15 cellular contexts compared by ENCODE assay signal in genomic region chr19:58277197-58277596, GRCh38. TPM values are rescaled to one million over a fixed set of nuclear protein-coding genes. Genes with fewer than 3 reads are reported as not detected.
DNase-seq lines count a peak whose midpoint lies in the region; ATAC-seq and TF ChIP-seq lines count a peak whose summit lies in the region.
"Had no signal": no experiment of that assay in that cellular context is flagged by ENCODE, and none has a peak within 500 bp of the region (broad histone marks: within the 10 kb centered on the region; RNA-seq: fewer than 3 reads in every experiment).

No MANE protein-coding gene starts in this region.

- no peak overlapping the region for H3K27ac ChIP-seq in lower lobe of right lung
- H3K27ac ChIP-seq: ovary had no signal

- no peaks in the 10 kb centered on the region for H3K27me3 ChIP-seq in lower lobe of right lung (ENCODE audit: low read depth)
- H3K27me3 ChIP-seq: foreskin keratinocyte, ovary, stomach had no signal

- POLR2A ChIA-PET in T-cell (lab: Charles Lee) = no interaction called here

- ATAC-seq in activated T-cell treated with anti-CD3 and anti-CD28 coated beads, Interleukin-2, amount 50 U/mL, for 72 hours (replicated peaks in 1 of 2) = no peak
- ATAC-seq in T-cell (replicated peaks in 1 of 4) (no peak), lower lobe of right lung (no peak)
- ATAC-seq in stimulated activated naive B cell treated with anti-CD40 and anti-IgM and Interleukin-4, amounts not matched to agents 10 μg/mL and 1 μg/mL and 100 μg/mL, for 72 hours (replicated peaks) = no peak
- ATAC-seq: activated CD4-positive, CD25-positive, alpha-beta regulatory T cell treated with anti-CD3 and anti-CD28 coated beads, Interleukin-2, amount 50 U/mL, for 24 hours; foreskin keratinocyte had no signal

- DNase-seq in activated T-cell treated with anti-CD3 and anti-CD28 coated beads, Interleukin-2, amount 50 U/mL, for 72 hours = no peak
- DNase-seq in activated T-cell treated with anti-CD3 and anti-CD28 coated beads, Interleukin-2, amount 50 U/mL, for 48 hours = no peak
- DNase-seq in T-cell = no peak
- no peak for DNase-seq in glutamatergic neuron
- no peak for DNase-seq in stimulated activated naive B cell treated with anti-CD40 and anti-IgM and Interleukin-4, amounts not matched to agents 10 μg/mL and 1 μg/mL and 100 μg/mL, for 72 hours
- DNase-seq in NCI-H2196 treated with DMSO at 0.1 percent for 48 hours (lab: John Stamatoyannopoulos, UW; ENCODE audit: unreplicated experiment) = no peak
- DNase-seq in lower lobe of right lung = no peak
- DNase-seq in AG08395 (ENCODE audit: low spot score) = no peak
- DNase-seq: foreskin keratinocyte, HCEC 1CT, NCI-H1436, ovary, stomach, SW 1271 had no signal

- peaks cover 12% of the 10 kb centered on the region for H3K4me1 ChIP-seq in lower lobe of right lung

- TF ChIP-seq CTCF in glutamatergic neuron (IDR thresholded peaks at IDR 0.05; ENCODE audit: partially characterized antibody, unreplicated experiment) = no peak
- no peak for TF ChIP-seq CTCF in lower lobe of right lung (IDR thresholded peaks at IDR 0.05)

- peaks cover 23 to 52% of the 10 kb centered on the region in 2 donors for H3K36me3 Mint-ChIP-seq in activated T-cell treated with anti-CD3 and anti-CD28 coated beads, Interleukin-2, amount 50 U/mL, for 72 hours (ENCODE audit: insufficient read depth in 2 of 2)
- peaks cover 44% of the 10 kb centered on the region for H3K36me3 Mint-ChIP-seq in T-cell
- H3K36me3 Mint-ChIP-seq in glutamatergic neuron (ENCODE audit: unreplicated experiment) = peaks cover 19% of the 10 kb centered on the region
- peaks cover 47 to 71% of the 10 kb centered on the region in 2 donors for H3K36me3 Mint-ChIP-seq in stimulated activated naive B cell treated with anti-CD40 and anti-IgM and Interleukin-4, amounts not matched to agents 10 μg/mL and 1 μg/mL and 100 μg/mL, for 72 hours

- H3K4me3 ChIP-seq in lower lobe of right lung = no peak overlapping the region

- H3K4me3 Mint-ChIP-seq in activated T-cell treated with anti-CD3 and anti-CD28 coated beads, Interleukin-2, amount 50 U/mL, for 72 hours = peak overlapping the region; percentile 18 to 96
- H3K4me3 Mint-ChIP-seq in T-cell (peak overlapping the region; percentile 60 to 97 (median 89)), glutamatergic neuron (ENCODE audit: unreplicated experiment) (peak overlapping the region; percentile 68)
- peak overlapping the region; percentile 50 to 55 for H3K4me3 Mint-ChIP-seq in stimulated activated naive B cell treated with anti-CD40 and anti-IgM and Interleukin-4, amounts not matched to agents 10 μg/mL and 1 μg/mL and 100 μg/mL, for 72 hours

- no peak overlapping the region for H3K27ac Mint-ChIP-seq in activated T-cell treated with anti-CD3 and anti-CD28 coated beads, Interleukin-2, amount 50 U/mL, for 72 hours
- H3K27ac Mint-ChIP-seq in T-cell = peak overlapping the region in 1 of 2 donors; percentile 72
- peak overlapping the region; percentile 80 for H3K27ac Mint-ChIP-seq in glutamatergic neuron (ENCODE audit: unreplicated experiment)
- peak overlapping the region; percentile 31 for H3K27ac Mint-ChIP-seq in stimulated activated naive B cell treated with anti-CD40 and anti-IgM and Interleukin-4, amounts not matched to agents 10 μg/mL and 1 μg/mL and 100 μg/mL, for 72 hours

- intact Hi-C loops in lower lobe of right lung (cut with DNase I) = no loop called here

- peaks cover 5% of the 10 kb centered on the region for H3K36me3 ChIP-seq in lower lobe of right lung
- H3K36me3 ChIP-seq: ovary had no signal

- H3K4me1 Mint-ChIP-seq in activated T-cell treated with anti-CD3 and anti-CD28 coated beads, Interleukin-2, amount 50 U/mL, for 72 hours (ENCODE audit: low read depth) = peaks cover 33% of the 10 kb centered on the region
- H3K4me1 Mint-ChIP-seq in T-cell (peaks cover 43 to 54% (median 46%) of the 10 kb centered on the region in 3 donors), glutamatergic neuron (ENCODE audit: low read depth, unreplicated experiment) (peaks cover 20% of the 10 kb centered on the region)
- H3K4me1 Mint-ChIP-seq in stimulated activated naive B cell treated with anti-CD40 and anti-IgM and Interleukin-4, amounts not matched to agents 10 μg/mL and 1 μg/mL and 100 μg/mL, for 72 hours = peaks cover 18 to 25% of the 10 kb centered on the region in 2 donors

- H3K9me3 Mint-ChIP-seq in activated T-cell treated with anti-CD3 and anti-CD28 coated beads, Interleukin-2, amount 50 U/mL, for 72 hours = peaks cover 5 to 6% of the 10 kb centered on the region in 2 donors
- peaks cover 0 to 16% (median 10%) of the 10 kb centered on the region in 3 donors for H3K9me3 Mint-ChIP-seq in T-cell
- H3K9me3 Mint-ChIP-seq in glutamatergic neuron (ENCODE audit: unreplicated experiment) = peaks cover 31% of the 10 kb centered on the region
- peaks cover 5 to 6% of the 10 kb centered on the region in 2 donors for H3K9me3 Mint-ChIP-seq in stimulated activated naive B cell treated with anti-CD40 and anti-IgM and Interleukin-4, amounts not matched to agents 10 μg/mL and 1 μg/mL and 100 μg/mL, for 72 hours

- no peaks in the 10 kb centered on the region for H3K27me3 Mint-ChIP-seq in activated T-cell treated with anti-CD3 and anti-CD28 coated beads, Interleukin-2, amount 50 U/mL, for 72 hours (ENCODE audit: low read depth)
- H3K27me3 Mint-ChIP-seq in T-cell = no peaks in the 10 kb centered on the region
- peaks cover 21% of the 10 kb centered on the region for H3K27me3 Mint-ChIP-seq in glutamatergic neuron (ENCODE audit: unreplicated experiment)
- H3K27me3 Mint-ChIP-seq in stimulated activated naive B cell treated with anti-CD40 and anti-IgM and Interleukin-4, amounts not matched to agents 10 μg/mL and 1 μg/mL and 100 μg/mL, for 72 hours = no peaks in the 10 kb centered on the region

- peaks cover 52% of the 10 kb centered on the region for H3K9me3 ChIP-seq in lower lobe of right lung

- CTCF ChIA-PET in T-cell (lab: Charles Lee) = no interaction called here

RNA-seq across cellular contexts. Expression of gene ZNF8, which starts 1.6 kb away (rescaled TPM):
- total RNA-seq in activated T-cell treated with anti-CD3 and anti-CD28 coated beads, Interleukin-2, amount 50 U/mL, for 72 hours = 1 to 10 TPM; 5.6 to 6.9 TPM
- total RNA-seq in T-cell (10 to 100 TPM in 2 of 5 donors, 1 to 10 TPM in 3; 8.6 to 11.0 (median 9.2) TPM), glutamatergic neuron (ENCODE audit: unreplicated experiment) (24.8 TPM), lower lobe of right lung (5.4 TPM)

RNA-seq across cellular contexts. Expression of gene ERVK3-1, which starts 28.0 kb away (rescaled TPM):
- total RNA-seq in activated T-cell treated with anti-CD3 and anti-CD28 coated beads, Interleukin-2, amount 50 U/mL, for 72 hours = 10 to 100 TPM; 70.8 to 73.5 TPM
- total RNA-seq in T-cell (100 to 1,000 TPM in 2 of 5 donors, 10 to 100 TPM in 3; 68.0 to 137 (median 81.9) TPM), glutamatergic neuron (ENCODE audit: unreplicated experiment) (56.2 TPM), lower lobe of right lung (31.6 TPM)

RNA-seq across cellular contexts. Expression of gene ZNF544, which starts 48.5 kb away (rescaled TPM):
- total RNA-seq in activated T-cell treated with anti-CD3 and anti-CD28 coated beads, Interleukin-2, amount 50 U/mL, for 72 hours = 10 to 100 TPM; 38.6 to 46.6 TPM
- total RNA-seq in T-cell (10 to 100 TPM; 23.4 to 54.0 (median 47.1) TPM), glutamatergic neuron (ENCODE audit: unreplicated experiment) (46.1 TPM), lower lobe of right lung (22.6 TPM)

RNA-seq across cellular contexts. Expression of gene ZSCAN22, which starts 49.6 kb away (rescaled TPM):
- total RNA-seq in activated T-cell treated with anti-CD3 and anti-CD28 coated beads, Interleukin-2, amount 50 U/mL, for 72 hours = 1 to 10 TPM; 4.0 to 5.0 TPM
- total RNA-seq in T-cell = 1 to 10 TPM; 1.9 to 6.9 (median 6.2) TPM
- 4.9 TPM for total RNA-seq in glutamatergic neuron (ENCODE audit: unreplicated experiment)
- total RNA-seq in lower lobe of right lung = 3.6 TPM
